Comparison of ENCODE assay signal across 9 cellular contexts in genomic region chr5:131355972-131356528, GRCh38.
DNase-seq lines count a peak whose midpoint lies in the region; ATAC-seq lines count a peak whose summit lies in the region.
"Had no signal": no experiment of that assay in that cellular context is flagged by ENCODE, and none has a peak within 500 bp of the region (broad histone marks: within the 10 kb centered on the region; RNA-seq: fewer than 3 reads in every experiment).

No MANE protein-coding gene starts in this region.

- in situ Hi-C loops in G401 (cut with HindIII; ENCODE audit: low sequenced_read_pairs), result no loop called here

- H3K4me3 Mint-ChIP-seq in T-helper 17 cell, result peak overlapping the region; percentile 49
- no peak overlapping the region for H3K4me3 Mint-ChIP-seq in memory B cell
- H3K4me3 Mint-ChIP-seq: H9 had no signal

- H3K27me3 Mint-ChIP-seq in T-helper 17 cell (no peaks in the 10 kb centered on the region), memory B cell (no peaks in the 10 kb centered on the region)

- H3K9me3 Mint-ChIP-seq in memory B cell, result no peaks in the 10 kb centered on the region
- H3K9me3 Mint-ChIP-seq: H9 had no signal

- H3K4me1 Mint-ChIP-seq in T-helper 17 cell (peaks cover 45% of the 10 kb centered on the region), memory B cell (peaks cover 31% of the 10 kb centered on the region)
- H3K4me1 Mint-ChIP-seq: H9 had no signal

- peaks cover 5% of the 10 kb centered on the region for H3K36me3 Mint-ChIP-seq in T-helper 17 cell (ENCODE audit: low read depth)
- peaks cover 18% of the 10 kb centered on the region for H3K36me3 Mint-ChIP-seq in memory B cell

- peak overlapping the region; percentile 95 for H3K27ac Mint-ChIP-seq in T-helper 17 cell
- H3K27ac Mint-ChIP-seq in memory B cell, result peak overlapping the region; percentile 89

- ATAC-seq in GM21786 (IDR thresholded peaks at IDR 0.05; ENCODE audit: unreplicated experiment), result peak; percentile 49
- no peak for ATAC-seq in T-helper 17 cell
- no peak for ATAC-seq in memory B cell (ENCODE audit: low read depth)

- no peaks in the 10 kb centered on the region for H3K9me3 ChIP-seq in T-helper 17 cell (ENCODE audit: control insufficient read depth, low read length, poor library complexity, severe bottlenecking)

- DNase-seq in EL, result peak; percentile 48
- no peak for DNase-seq in T-helper 17 cell
- no peak for DNase-seq in memory B cell (ENCODE audit: low spot score in 2 of 2)
- no peak for DNase-seq in KG1 (lab: John Stamatoyannopoulos, UW)
- no peak for DNase-seq in G401 (ENCODE audit: low spot score)
- DNase-seq in NCI-H226, result no peak
- no peak for DNase-seq in HPDE6-E6E7 (ENCODE audit: extremely low spot score)
- DNase-seq: H9 had no signal
